ENCODE assay signal across 2 cellular contexts in the genomic region with DNA sequence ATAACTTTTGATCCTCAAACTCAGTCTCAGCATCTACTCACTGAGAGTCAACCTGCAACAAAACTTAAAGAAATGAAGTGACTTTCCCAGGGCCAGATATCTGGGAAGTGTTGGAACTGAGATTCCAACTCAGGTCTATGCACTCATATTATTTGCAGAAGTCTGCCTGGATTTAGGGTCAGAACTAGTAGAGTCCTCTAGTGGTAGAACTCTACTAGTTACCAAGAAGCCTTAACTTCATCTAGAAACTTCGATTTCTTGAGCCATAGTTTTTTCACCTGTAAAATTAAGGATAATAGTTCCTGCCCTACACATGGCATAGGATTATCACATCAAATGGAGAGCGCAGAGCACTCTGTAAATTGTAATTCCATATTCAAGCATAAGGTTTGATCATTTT.
TF ChIP-seq lines count a peak whose summit lies in the region.

No MANE protein-coding gene starts in this region.

TF ChIP-seq in SK-N-SH treated with all-trans-retinoic acid at 6 μM for 48 hours, 23 proteins besides CTCF, POLR2A, EP300 and RAD21 (continued from another document):
- TF ChIP-seq ZNF8 (CRISPR knock-in tag; IDR thresholded peaks at IDR 0.05) = no peak
- TF ChIP-seq OSR1 (CRISPR knock-in tag; IDR thresholded peaks at IDR 0.05) = no peak
- TF ChIP-seq, protein P1, sequence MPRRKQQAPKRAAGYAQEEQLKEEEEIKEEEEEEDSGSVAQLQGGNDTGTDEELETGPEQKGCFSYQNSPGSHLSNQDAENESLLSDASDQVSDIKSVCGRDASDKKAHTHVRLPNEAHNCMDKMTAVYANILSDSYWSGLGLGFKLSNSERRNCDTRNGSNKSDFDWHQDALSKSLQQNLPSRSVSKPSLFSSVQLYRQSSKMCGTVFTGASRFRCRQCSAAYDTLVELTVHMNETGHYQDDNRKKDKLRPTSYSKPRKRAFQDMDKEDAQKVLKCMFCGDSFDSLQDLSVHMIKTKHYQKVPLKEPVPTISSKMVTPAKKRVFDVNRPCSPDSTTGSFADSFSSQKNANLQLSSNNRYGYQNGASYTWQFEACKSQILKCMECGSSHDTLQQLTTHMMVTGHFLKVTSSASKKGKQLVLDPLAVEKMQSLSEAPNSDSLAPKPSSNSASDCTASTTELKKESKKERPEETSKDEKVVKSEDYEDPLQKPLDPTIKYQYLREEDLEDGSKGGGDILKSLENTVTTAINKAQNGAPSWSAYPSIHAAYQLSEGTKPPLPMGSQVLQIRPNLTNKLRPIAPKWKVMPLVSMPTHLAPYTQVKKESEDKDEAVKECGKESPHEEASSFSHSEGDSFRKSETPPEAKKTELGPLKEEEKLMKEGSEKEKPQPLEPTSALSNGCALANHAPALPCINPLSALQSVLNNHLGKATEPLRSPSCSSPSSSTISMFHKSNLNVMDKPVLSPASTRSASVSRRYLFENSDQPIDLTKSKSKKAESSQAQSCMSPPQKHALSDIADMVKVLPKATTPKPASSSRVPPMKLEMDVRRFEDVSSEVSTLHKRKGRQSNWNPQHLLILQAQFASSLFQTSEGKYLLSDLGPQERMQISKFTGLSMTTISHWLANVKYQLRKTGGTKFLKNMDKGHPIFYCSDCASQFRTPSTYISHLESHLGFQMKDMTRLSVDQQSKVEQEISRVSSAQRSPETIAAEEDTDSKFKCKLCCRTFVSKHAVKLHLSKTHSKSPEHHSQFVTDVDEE (CRISPR knock-in tag; IDR thresholded peaks at IDR 0.05) = no peak
- no peak for TF ChIP-seq ZNF70 (CRISPR knock-in tag; IDR thresholded peaks at IDR 0.05)
- no peak for TF ChIP-seq CREB5 (CRISPR knock-in tag; IDR thresholded peaks at IDR 0.05; ENCODE audit: low read depth)
- TF ChIP-seq GLIS3 (CRISPR knock-in tag; IDR thresholded peaks at IDR 0.05) = no peak
- no peak for TF ChIP-seq ESRRG (CRISPR knock-in tag; IDR thresholded peaks at IDR 0.05)
- no peak for TF ChIP-seq TOX (CRISPR knock-in tag; IDR thresholded peaks at IDR 0.05; ENCODE audit: borderline replicate concordance)
- TF ChIP-seq SNAI2 (CRISPR knock-in tag; IDR thresholded peaks at IDR 0.05) = no peak
- no peak for TF ChIP-seq PPARA (CRISPR knock-in tag; IDR thresholded peaks at IDR 0.05; ENCODE audit: borderline replicate concordance)
- TF ChIP-seq ZFP30 (CRISPR knock-in tag; IDR thresholded peaks at IDR 0.05) = no peak
- TF ChIP-seq PATZ1 (CRISPR knock-in tag; IDR thresholded peaks at IDR 0.05; ENCODE audit: borderline replicate concordance) = no peak
- TF ChIP-seq, protein P2, sequence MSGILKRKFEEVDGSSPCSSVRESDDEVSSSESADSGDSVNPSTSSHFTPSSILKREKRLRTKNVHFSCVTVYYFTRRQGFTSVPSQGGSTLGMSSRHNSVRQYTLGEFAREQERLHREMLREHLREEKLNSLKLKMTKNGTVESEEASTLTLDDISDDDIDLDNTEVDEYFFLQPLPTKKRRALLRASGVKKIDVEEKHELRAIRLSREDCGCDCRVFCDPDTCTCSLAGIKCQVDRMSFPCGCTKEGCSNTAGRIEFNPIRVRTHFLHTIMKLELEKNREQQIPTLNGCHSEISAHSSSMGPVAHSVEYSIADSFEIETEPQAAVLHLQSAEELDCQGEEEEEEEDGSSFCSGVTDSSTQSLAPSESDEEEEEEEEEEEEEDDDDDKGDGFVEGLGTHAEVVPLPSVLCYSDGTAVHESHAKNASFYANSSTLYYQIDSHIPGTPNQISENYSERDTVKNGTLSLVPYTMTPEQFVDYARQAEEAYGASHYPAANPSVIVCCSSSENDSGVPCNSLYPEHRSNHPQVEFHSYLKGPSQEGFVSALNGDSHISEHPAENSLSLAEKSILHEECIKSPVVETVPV (CRISPR knock-in tag; IDR thresholded peaks at IDR 0.05) = no peak
TF ChIP-seq in SK-N-SH treated with all-trans-retinoic acid at 6 μM for 48 hours: peak in this region for 0.

TF ChIP-seq in SK-N-SH, 30 proteins besides CTCF, POLR2A, EP300 and RAD21 (continued from another document):
- no peak for TF ChIP-seq REST (IDR thresholded peaks at IDR 0.05; ENCODE audit: low read depth, low read length)
- TF ChIP-seq RCOR1 (IDR thresholded peaks at IDR 0.05; ENCODE audit: low read length) = no peak
- TF ChIP-seq NFIC (IDR thresholded peaks at IDR 0.05; ENCODE audit: borderline replicate concordance) = no peak
- TF ChIP-seq SMC3 (IDR thresholded peaks at IDR 0.05; ENCODE audit: low read depth, low read length) = no peak
- TF ChIP-seq USF1 (IDR thresholded peaks at IDR 0.05; ENCODE audit: borderline replicate concordance, low read depth) = no peak
- TF ChIP-seq MXI1 (IDR thresholded peaks at IDR 0.05; ENCODE audit: low read depth, low read length) = no peak
- no peak for TF ChIP-seq SIN3A (IDR thresholded peaks at IDR 0.05; ENCODE audit: borderline replicate concordance, low read depth, low read length)
- TF ChIP-seq GATA2 (CRISPR knock-in tag; IDR thresholded peaks at IDR 0.05) = no peak
- no peak for TF ChIP-seq ZBTB33 (IDR thresholded peaks at IDR 0.05; ENCODE audit: borderline replicate concordance, low read depth)
- no peak for TF ChIP-seq PBX3 (IDR thresholded peaks at IDR 0.05)
- TF ChIP-seq POLR2AphosphoS5 (IDR thresholded peaks at IDR 0.05; ENCODE audit: low read depth, low read length) = no peak
- no peak for TF ChIP-seq TCF12 (IDR thresholded peaks at IDR 0.05)
- TF ChIP-seq RXRA (IDR thresholded peaks at IDR 0.05; ENCODE audit: borderline replicate concordance, low read depth) = no peak
- TF ChIP-seq FOXM1 (IDR thresholded peaks at IDR 0.05; ENCODE audit: low read depth) = no peak
- TF ChIP-seq IRF3 (IDR thresholded peaks at IDR 0.05; ENCODE audit: low read depth, low read length) = no peak
